Comparison of ENCODE assay signal across 13 cellular contexts in the genomic region with DNA sequence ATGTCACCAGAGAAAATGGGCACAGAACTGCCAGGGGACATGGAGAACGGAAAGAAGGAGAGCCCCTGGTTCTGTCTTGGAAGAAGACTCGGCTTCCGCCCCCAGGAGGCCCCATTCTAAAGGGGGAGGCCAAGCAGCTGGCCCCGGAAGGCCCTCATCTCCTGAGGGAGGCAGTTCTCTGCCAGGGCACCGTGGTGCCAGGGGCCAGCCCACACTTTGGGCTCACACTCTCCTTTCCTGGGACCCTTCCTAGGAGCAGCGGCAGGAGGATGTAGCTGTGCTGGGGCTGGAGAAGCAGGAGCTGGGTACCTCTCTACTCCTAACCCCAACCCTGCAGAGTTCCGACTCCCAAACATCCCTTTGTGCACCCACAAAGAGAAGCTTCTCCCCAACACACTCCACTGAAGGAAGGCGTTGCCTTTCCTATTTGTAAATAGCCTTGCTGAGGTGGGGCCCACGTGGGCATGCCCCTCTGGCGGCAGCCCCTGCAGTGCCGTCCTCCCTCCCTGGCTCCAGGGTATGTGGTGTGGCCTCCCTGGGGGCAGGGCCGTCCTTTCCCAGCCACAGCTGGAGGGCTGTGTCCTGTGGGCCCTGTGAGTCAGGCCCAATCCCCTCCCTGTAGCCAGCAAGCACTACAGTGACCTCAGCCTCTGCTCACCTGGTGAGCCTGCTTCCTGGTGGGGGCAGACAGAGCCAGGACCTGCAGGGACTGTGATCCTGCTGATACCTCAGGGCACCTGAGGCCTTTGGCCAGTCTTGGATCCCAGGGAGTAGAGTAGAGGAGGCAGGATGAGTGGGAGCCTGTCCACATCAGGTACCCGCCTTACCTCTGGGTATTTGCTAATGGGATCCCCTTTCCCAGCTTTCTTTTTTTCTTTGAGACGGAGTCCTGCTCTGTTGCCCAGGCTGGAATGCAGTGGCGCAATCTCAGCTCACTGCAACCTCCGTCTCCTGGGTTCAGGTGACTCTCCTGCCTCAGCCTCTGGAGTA. TPM values are rescaled to one million over a fixed set of nuclear protein-coding genes. Genes with fewer than 3 reads are reported as not detected.
DNase-seq lines count a peak whose midpoint lies in the region; ATAC-seq and TF ChIP-seq lines count a peak whose summit lies in the region.
"Had no signal": no experiment of that assay in that cellular context is flagged by ENCODE, and none has a peak within 500 bp of the region (broad histone marks: within the 10 kb centered on the region; RNA-seq: fewer than 3 reads in every experiment).

No MANE protein-coding gene starts in this region.

- ATAC-seq in CD4-positive, CD25-positive, alpha-beta regulatory T cell (ENCODE audit: low read depth in 2 of 2), result no peak
- ATAC-seq in HG02970 (IDR thresholded peaks at IDR 0.05; ENCODE audit: low FRiP score, unreplicated experiment), result no peak

- intact Hi-C loops in ascending aorta (cut with DNase I), result no loop called here

- peaks cover 0 to 46% (median 25%) of the 10 kb centered on the region in 4 donors for H3K4me1 Mint-ChIP-seq in CD4-positive, CD25-positive, alpha-beta regulatory T cell
- no peaks in the 10 kb centered on the region for H3K4me1 Mint-ChIP-seq in glutamatergic neuron (ENCODE audit: low read depth, unreplicated experiment)

- peaks cover 3% of the 10 kb centered on the region for H3K36me3 Mint-ChIP-seq in CD4-positive, CD25-positive, alpha-beta regulatory T cell
- H3K36me3 Mint-ChIP-seq in glutamatergic neuron (ENCODE audit: unreplicated experiment), result no peaks in the 10 kb centered on the region

- peak overlapping the region in 2 of 3 donors; percentile 23 to 90 for H3K27ac Mint-ChIP-seq in CD4-positive, CD25-positive, alpha-beta regulatory T cell
- H3K27ac Mint-ChIP-seq in glutamatergic neuron (ENCODE audit: unreplicated experiment), result no peak overlapping the region

- H3K27me3 ChIP-seq in CD4-positive, CD25-positive, alpha-beta regulatory T cell (ENCODE audit: control insufficient read depth, insufficient read depth, low read length), result no peaks in the 10 kb centered on the region
- no peaks in the 10 kb centered on the region for H3K27me3 ChIP-seq in duodenal mucosa (ENCODE audit: control insufficient read depth in 1 of 2, insufficient read depth in 2 of 2, low read length in 2 of 2)
- H3K27me3 ChIP-seq in ascending aorta, result no peaks in the 10 kb centered on the region

- no peak overlapping the region for H3K27ac ChIP-seq in CD4-positive, CD25-positive, alpha-beta regulatory T cell (ENCODE audit: insufficient read depth, low read length, poor library complexity, severe bottlenecking)
- H3K27ac ChIP-seq in duodenal mucosa (ENCODE audit: low read depth, low read length) (peak overlapping the region; percentile 25), ascending aorta (no peak overlapping the region)

- peak overlapping the region in 1 of 2 donors; percentile 17 for H3K9ac ChIP-seq in duodenal mucosa (ENCODE audit: low read depth in 1 of 2, low read length in 2 of 2)

- H3K36me3 ChIP-seq in CD4-positive, CD25-positive, alpha-beta regulatory T cell (ENCODE audit: control insufficient read depth, insufficient read depth, low read length), result no peaks in the 10 kb centered on the region
- no peaks in the 10 kb centered on the region for H3K36me3 ChIP-seq in duodenal mucosa (ENCODE audit: control insufficient read depth in 1 of 2, insufficient read depth in 2 of 2, low read length in 2 of 2)
- no peaks in the 10 kb centered on the region for H3K36me3 ChIP-seq in ascending aorta

- H3K27me3 Mint-ChIP-seq in CD4-positive, CD25-positive, alpha-beta regulatory T cell, result peaks cover 4% of the 10 kb centered on the region
- peaks cover 3% of the 10 kb centered on the region for H3K27me3 Mint-ChIP-seq in glutamatergic neuron (ENCODE audit: unreplicated experiment)

- no peak overlapping the region for H3K4me3 Mint-ChIP-seq in CD4-positive, CD25-positive, alpha-beta regulatory T cell
- no peak overlapping the region for H3K4me3 Mint-ChIP-seq in glutamatergic neuron (ENCODE audit: unreplicated experiment)

- H3K9me3 Mint-ChIP-seq in CD4-positive, CD25-positive, alpha-beta regulatory T cell, result no peaks in the 10 kb centered on the region
- H3K9me3 Mint-ChIP-seq in glutamatergic neuron (ENCODE audit: unreplicated experiment), result peaks cover 4% of the 10 kb centered on the region

- H3K9me3 ChIP-seq in CD4-positive, CD25-positive, alpha-beta regulatory T cell (ENCODE audit: control insufficient read depth in 2 of 2, low read length in 2 of 2), result no peaks in the 10 kb centered on the region
- H3K9me3 ChIP-seq in duodenal mucosa (ENCODE audit: control insufficient read depth in 1 of 2, low read length in 2 of 2) (no peaks in the 10 kb centered on the region), ascending aorta (no peaks in the 10 kb centered on the region)

- no peak overlapping the region for H3K4me3 ChIP-seq in CD4-positive, CD25-positive, alpha-beta regulatory T cell (ENCODE audit: low read depth, low read length)
- no peak overlapping the region for H3K4me3 ChIP-seq in duodenal mucosa (ENCODE audit: low read depth in 1 of 2, low read length in 2 of 2)
- no peak overlapping the region for H3K4me3 ChIP-seq in ascending aorta
- H3K4me3 ChIP-seq: lung had no signal

- H3K4me1 ChIP-seq in CD4-positive, CD25-positive, alpha-beta regulatory T cell (ENCODE audit: control insufficient read depth, insufficient read depth, low read length, poor library complexity, severe bottlenecking), result peaks cover 31% of the 10 kb centered on the region
- H3K4me1 ChIP-seq in duodenal mucosa (ENCODE audit: control insufficient read depth in 1 of 2, insufficient read depth in 2 of 2, low read length in 2 of 2) (peaks cover 16 to 25% of the 10 kb centered on the region in 2 donors), ascending aorta (no peaks in the 10 kb centered on the region)

- TF ChIP-seq CTCF in ascending aorta (IDR thresholded peaks at IDR 0.05) (no peak), glutamatergic neuron (IDR thresholded peaks at IDR 0.05; ENCODE audit: partially characterized antibody, unreplicated experiment) (no peak)

- no peak for DNase-seq in CD4-positive, CD25-positive, alpha-beta regulatory T cell
- DNase-seq in HuH-7.5 (ENCODE audit: low spot score) (peak; percentile 68), mucosa of gallbladder (ENCODE audit: low spot score) (peak; percentile 42), ascending aorta (ENCODE audit: low spot score in 2 of 2) (no peak), glutamatergic neuron (no peak)
- DNase-seq in activated CD4-positive, CD25-positive, alpha-beta regulatory T cell (lab: John Stamatoyannopoulos, UW), result no peak
- DNase-seq: activated CD4-positive, alpha-beta T cell treated with anti-CD3 and anti-CD28 coated beads, Interleukin-2, amount 50 U/mL, for 4 hours; MM.1S; NCI-H774; stimulated activated CD4-positive, alpha-beta T cell treated with anti-CD3 and anti-CD28 coated beads, Interleukin-4, amount 100 ng/mL, for 1 hour had no signal

RNA-seq across cellular contexts. Expression of gene ZFP36L2, which starts 26.6 kb away (rescaled TPM):
- total RNA-seq in CD4-positive, CD25-positive, alpha-beta regulatory T cell, result 874 TPM
- polyA plus RNA-seq in CD4-positive, CD25-positive, alpha-beta regulatory T cell, result 100 to 1,000 TPM; 119 to 155 (median 128) TPM
- total RNA-seq in mucosa of gallbladder (209 TPM), ascending aorta (148 TPM), glutamatergic neuron (ENCODE audit: unreplicated experiment) (0.88 TPM)

Comparison
In these comparisons a context has a peak if more than half of its experiments do, and no peak if none do; other contexts are left out.
1. DNase-seq: peak in HuH-7.5 (single experiment) and mucosa of gallbladder (single experiment); none in CD4-positive, CD25-positive, alpha-beta regulatory T cell (0 of 3), activated CD4-positive, CD25-positive, alpha-beta regulatory T cell (0 of 4), ascending aorta (0 of 2) and glutamatergic neuron (single experiment).
2. RNA of gene ZFP36L2, which starts 26.6 kb away (total RNA-seq): 874 TPM in CD4-positive, CD25-positive, alpha-beta regulatory T cell (single experiment), 209 TPM in mucosa of gallbladder (single experiment) and 148 TPM in ascending aorta (single experiment); 0.88 TPM in glutamatergic neuron (single experiment); every median in the first group is over 10 times any median in the second.